Comparison of ENCODE assay signal across 21 cellular contexts in the genomic region with DNA sequence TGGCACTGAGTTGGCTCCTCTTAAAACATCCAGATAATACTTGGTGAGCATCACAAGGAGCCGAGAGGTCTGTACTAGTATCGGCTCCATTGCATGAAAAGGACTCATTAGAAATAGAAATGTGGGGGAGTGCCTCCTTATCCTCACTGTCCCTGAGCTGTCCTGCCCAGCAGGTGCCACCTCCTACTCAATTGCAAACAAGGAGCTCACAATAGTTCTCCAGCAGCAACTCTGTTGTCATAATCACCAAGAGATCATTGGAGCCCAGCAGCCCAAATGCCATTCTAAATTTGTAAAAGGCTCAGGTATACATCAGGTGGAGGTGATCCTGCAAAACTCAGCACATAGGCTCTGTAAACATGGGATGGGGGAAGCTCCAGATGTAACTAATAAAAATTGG.
"Had no signal": no experiment of that assay in that cellular context is flagged by ENCODE, and none has a peak within 500 bp of the region (broad histone marks: within the 10 kb centered on the region; RNA-seq: fewer than 3 reads in every experiment).

No MANE protein-coding gene starts in this region.

- H3K36me3 Mint-ChIP-seq: activated naive CD4-positive, alpha-beta T cell treated with anti-CD3 and anti-CD28 coated beads, Interleukin-2, amount 10 ng/mL, durations not matched to agents 7 days and 5 days; activated naive CD8-positive, alpha-beta T cell treated with anti-CD3 and anti-CD28 coated beads for 36 hours had no signal

- DNase-seq: activated CD4-positive, alpha-beta memory T cell treated with anti-CD3 and anti-CD28 coated beads, Interleukin-2, amount 10 ng/mL, durations not matched to agents 7 days and 5 days; activated CD4-positive, alpha-beta T cell treated with anti-CD3 and anti-CD28 coated beads for 36 hours; activated CD4-positive, alpha-beta T cell treated with anti-CD3 and anti-CD28 coated beads, Interleukin-2, amount 50 U/mL, for 1 hour; activated gamma-delta T cell; activated naive CD4-positive, alpha-beta T cell treated with anti-CD3 and anti-CD28 coated beads, Interleukin-2, amount 10 ng/mL, durations not matched to agents 7 days and 5 days; activated naive CD8-positive, alpha-beta T cell treated with anti-CD3 and anti-CD28 coated beads for 36 hours; activated T-cell treated with anti-CD3 and anti-CD28 coated beads for 4 hours; activated T-cell treated with anti-CD3 and anti-CD28 coated beads, Interleukin-2, amount 50 U/mL, for 48 hours; Kasumi-1; KBM-7; NCI-H1105 treated with DMSO at 0.1 percent for 48 hours; NCI-H1436 treated with DMSO at 0.1 percent for 48 hours; NCI-H1930; NCI-H446; NCI-H524; NCI-H82; SIG-M5; T-helper 17 cell; T-helper 9 cell had no signal

- H3K27me3 Mint-ChIP-seq: activated CD4-positive, alpha-beta memory T cell treated with anti-CD3 and anti-CD28 coated beads, Interleukin-2, amount 10 ng/mL, durations not matched to agents 7 days and 5 days; activated naive CD4-positive, alpha-beta T cell treated with anti-CD3 and anti-CD28 coated beads, Interleukin-2, amount 10 ng/mL, durations not matched to agents 7 days and 5 days had no signal

- H3K4me1 Mint-ChIP-seq: activated CD4-positive, alpha-beta memory T cell treated with anti-CD3 and anti-CD28 coated beads, Interleukin-2, amount 10 ng/mL, durations not matched to agents 7 days and 5 days; activated CD4-positive, alpha-beta T cell treated with anti-CD3 and anti-CD28 coated beads for 36 hours; activated naive CD4-positive, alpha-beta T cell treated with anti-CD3 and anti-CD28 coated beads, Interleukin-2, amount 10 ng/mL, durations not matched to agents 7 days and 5 days; activated naive CD8-positive, alpha-beta T cell treated with anti-CD3 and anti-CD28 coated beads for 36 hours; activated T-helper 17 cell treated with anti-CD3 and anti-CD28 coated beads, Interleukin-2, amount 50 U/mL, for 72 hours; T-helper 17 cell had no signal

- H3K27ac ChIP-seq: VCaP had no signal

- H3K27ac Mint-ChIP-seq: activated CD4-positive, alpha-beta memory T cell treated with anti-CD3 and anti-CD28 coated beads, Interleukin-2, amount 10 ng/mL, durations not matched to agents 7 days and 5 days; activated CD4-positive, alpha-beta T cell treated with anti-CD3 and anti-CD28 coated beads for 36 hours; activated naive CD4-positive, alpha-beta T cell treated with anti-CD3 and anti-CD28 coated beads, Interleukin-2, amount 10 ng/mL, durations not matched to agents 7 days and 5 days; activated naive CD8-positive, alpha-beta T cell treated with anti-CD3 and anti-CD28 coated beads for 36 hours; activated T-helper 17 cell treated with anti-CD3 and anti-CD28 coated beads, Interleukin-2, amount 50 U/mL, for 72 hours; T-helper 17 cell had no signal

- H3K9me3 Mint-ChIP-seq: activated CD4-positive, alpha-beta memory T cell treated with anti-CD3 and anti-CD28 coated beads, Interleukin-2, amount 10 ng/mL, durations not matched to agents 7 days and 5 days; activated naive CD4-positive, alpha-beta T cell treated with anti-CD3 and anti-CD28 coated beads, Interleukin-2, amount 10 ng/mL, durations not matched to agents 7 days and 5 days; activated naive CD8-positive, alpha-beta T cell treated with anti-CD3 and anti-CD28 coated beads for 36 hours; activated T-helper 17 cell treated with anti-CD3 and anti-CD28 coated beads, Interleukin-2, amount 50 U/mL, for 72 hours had no signal

- ATAC-seq: activated CD4-positive, alpha-beta T cell treated with anti-CD3 and anti-CD28 coated beads for 36 hours; activated T-helper 17 cell treated with anti-CD3 and anti-CD28 coated beads, Interleukin-2, amount 50 U/mL, for 72 hours; T-helper 17 cell had no signal

- H3K4me3 Mint-ChIP-seq: activated CD4-positive, alpha-beta memory T cell treated with anti-CD3 and anti-CD28 coated beads, Interleukin-2, amount 10 ng/mL, durations not matched to agents 7 days and 5 days; activated CD4-positive, alpha-beta T cell treated with anti-CD3 and anti-CD28 coated beads for 36 hours; activated naive CD4-positive, alpha-beta T cell treated with anti-CD3 and anti-CD28 coated beads, Interleukin-2, amount 10 ng/mL, durations not matched to agents 7 days and 5 days; activated naive CD8-positive, alpha-beta T cell treated with anti-CD3 and anti-CD28 coated beads for 36 hours; activated T-helper 17 cell treated with anti-CD3 and anti-CD28 coated beads, Interleukin-2, amount 50 U/mL, for 72 hours; T-helper 17 cell had no signal
